ENCODE assay signal across 17 cellular contexts in genomic region chr2:84373391-84373790, GRCh38.
DNase-seq lines count a peak whose midpoint lies in the region; ATAC-seq and TF ChIP-seq lines count a peak whose summit lies in the region.
"Had no signal": no experiment of that assay in that cellular context is flagged by ENCODE, and none has a peak within 500 bp of the region (broad histone marks: within the 10 kb centered on the region; RNA-seq: fewer than 3 reads in every experiment).

No MANE protein-coding gene starts in this region.

- no peak overlapping the region for H3K9ac ChIP-seq in SK-N-SH

- H3K79me2 ChIP-seq in SK-N-SH (ENCODE audit: insufficient read depth): no peaks in the 10 kb centered on the region

- no peak overlapping the region for H3K4me3 Mint-ChIP-seq in endothelial cell (ENCODE audit: unreplicated experiment)
- H3K4me3 Mint-ChIP-seq: B cell had no signal

- TF ChIP-seq RAD21 in SK-N-SH (IDR thresholded peaks at IDR 0.05; ENCODE audit: low read length): no peak

- no peaks in the 10 kb centered on the region for H4K20me1 ChIP-seq in SK-N-SH (ENCODE audit: insufficient read depth)

- DNase-seq in SK-N-SH (no peak), NCI-H226 (peak; percentile 5), endothelial cell (ENCODE audit: low spot score) (no peak), left ventricle myocardium inferior (no peak), NCI-H1436 (lab: John Stamatoyannopoulos, UW) (no peak), omental fat pad (ENCODE audit: low spot score) (no peak)
- DNase-seq: 8988T; CD4-positive, CD25-positive, alpha-beta regulatory T cell; COR-L47; DMS 273 treated with DMSO at 0.1 percent for 48 hours; NCI-H1105; NCI-H1694; NCI-H345; NCI-H524 treated with DMSO at 0.1 percent for 48 hours had no signal

- no peaks in the 10 kb centered on the region for H3K9me3 ChIP-seq in SK-N-SH
- no peaks in the 10 kb centered on the region for H3K9me3 ChIP-seq in left ventricle myocardium inferior (replicated peaks)

- no peak for TF ChIP-seq EP300 in SK-N-SH (IDR thresholded peaks at IDR 0.05; ENCODE audit: borderline replicate concordance in 1 of 2, low read depth in 1 of 2, low read length in 1 of 2)

- H2AFZ ChIP-seq in SK-N-SH (ENCODE audit: low read depth): no peak overlapping the region

- no peaks in the 10 kb centered on the region for H3K9me2 ChIP-seq in SK-N-SH

- TF ChIP-seq CTCF in SK-N-SH (IDR thresholded peaks at IDR 0.05) (0 out of 2 replicates have a peak, but pooled peaks have one; percentile 14), endothelial cell (IDR thresholded peaks at IDR 0.05; ENCODE audit: unreplicated experiment) (peak; percentile 18), left ventricle myocardium inferior (IDR thresholded peaks at IDR 0.05; ENCODE audit: borderline replicate concordance) (no peak), omental fat pad (IDR thresholded peaks at IDR 0.05) (no peak)

- CTCF ChIA-PET in SK-N-SH (lab: Yijun Ruan, JAX): interaction anchor here (0.7 kb wide), 1 partner anchor 16 kb away, joined by 3 read pairs; no protein-coding TSS in a partner anchor

- H3F3A ChIP-seq in SK-N-SH (replicated peaks; ENCODE audit: insufficient read depth): no peaks in the 10 kb centered on the region

- H3K4me1 ChIP-seq in SK-N-SH (ENCODE audit: control insufficient read depth in 1 of 2, insufficient read depth in 2 of 2, low read depth in 1 of 2, low read length in 1 of 2) (no peaks in the 10 kb centered on the region), left ventricle myocardium inferior (no peaks in the 10 kb centered on the region)

- H3K27me3 ChIP-seq in SK-N-SH (ENCODE audit: insufficient read depth) (no peaks in the 10 kb centered on the region), left ventricle myocardium inferior (ENCODE audit: low read depth) (peaks cover 3% of the 10 kb centered on the region)

- POLR2A ChIA-PET in SK-N-SH (lab: Yijun Ruan, JAX): no interaction called here

- no peak overlapping the region for H3K27ac Mint-ChIP-seq in endothelial cell (ENCODE audit: unreplicated experiment)
- H3K27ac Mint-ChIP-seq: B cell; CD4-positive, CD25-positive, alpha-beta regulatory T cell had no signal

- H3K9me3 Mint-ChIP-seq in endothelial cell (ENCODE audit: unreplicated experiment): no peaks in the 10 kb centered on the region

- ATAC-seq in SK-N-SH treated with all-trans-retinoic acid at 6 μM for 48 hours (no peak), GM19035 (IDR thresholded peaks at IDR 0.05; ENCODE audit: unreplicated experiment) (no peak), omental fat pad (ENCODE audit: low FRiP score) (no peak)

- no peaks in the 10 kb centered on the region for H3K27me3 Mint-ChIP-seq in endothelial cell (ENCODE audit: unreplicated experiment)

- no peak overlapping the region for H3K4me2 ChIP-seq in SK-N-SH

- H3K36me3 ChIP-seq in SK-N-SH (replicated peaks in 1 of 2; ENCODE audit: control insufficient read depth in 1 of 2, insufficient read depth in 2 of 2, low read length in 1 of 2) (no peaks in the 10 kb centered on the region), left ventricle myocardium inferior (no peaks in the 10 kb centered on the region)

- intact Hi-C loops in left ventricle myocardium inferior (cut with micrococcal nuclease): no loop called here

- H3K4me3 ChIP-seq in SK-N-SH (ENCODE audit: low read depth in 2 of 2, low read length in 1 of 2) (no peak overlapping the region), left ventricle myocardium inferior (no peak overlapping the region)

- no peaks in the 10 kb centered on the region for H3K36me3 Mint-ChIP-seq in endothelial cell (ENCODE audit: low read depth, unreplicated experiment)
- H3K36me3 Mint-ChIP-seq: CD4-positive, CD25-positive, alpha-beta regulatory T cell had no signal

- WGBS in SK-N-SH (ENCODE audit: low lambda C conversion rate): 30% methylated on average over 2 of the region's 2 CpGs

- H3K4me1 Mint-ChIP-seq in endothelial cell (ENCODE audit: unreplicated experiment): no peaks in the 10 kb centered on the region
- H3K4me1 Mint-ChIP-seq: B cell; CD4-positive, CD25-positive, alpha-beta regulatory T cell had no signal

- H3K27ac ChIP-seq in SK-N-SH (ENCODE audit: low read depth in 2 of 2, low read length in 1 of 2) (no peak overlapping the region), left ventricle myocardium inferior (replicated peaks) (no peak overlapping the region)

TF ChIP-seq in SK-N-SH, 30 proteins besides CTCF, POLR2A, EP300 and RAD21 (continues in another document):
- TF ChIP-seq TEAD4 (IDR thresholded peaks at IDR 0.05; ENCODE audit: borderline replicate concordance, insufficient read depth) (no peak), NRF1 (IDR thresholded peaks at IDR 0.05; ENCODE audit: low read depth, low read length) (no peak), POLR2AphosphoS5 (IDR thresholded peaks at IDR 0.05; ENCODE audit: low read depth, low read length) (no peak), USF1 (IDR thresholded peaks at IDR 0.05; ENCODE audit: borderline replicate concordance, low read depth) (no peak), RFX5 (IDR thresholded peaks at IDR 0.05; ENCODE audit: low read length) (no peak), ELF1 (IDR thresholded peaks at IDR 0.05) (no peak), RXRA (IDR thresholded peaks at IDR 0.05; ENCODE audit: borderline replicate concordance, low read depth) (no peak), PBX3 (IDR thresholded peaks at IDR 0.05) (no peak), TAF1 (IDR thresholded peaks at IDR 0.05; ENCODE audit: borderline replicate concordance, low read depth, low read length) (no peak), MEF2A (IDR thresholded peaks at IDR 0.05; ENCODE audit: borderline replicate concordance, low read depth) (no peak)
- TF ChIP-seq, protein P1, sequence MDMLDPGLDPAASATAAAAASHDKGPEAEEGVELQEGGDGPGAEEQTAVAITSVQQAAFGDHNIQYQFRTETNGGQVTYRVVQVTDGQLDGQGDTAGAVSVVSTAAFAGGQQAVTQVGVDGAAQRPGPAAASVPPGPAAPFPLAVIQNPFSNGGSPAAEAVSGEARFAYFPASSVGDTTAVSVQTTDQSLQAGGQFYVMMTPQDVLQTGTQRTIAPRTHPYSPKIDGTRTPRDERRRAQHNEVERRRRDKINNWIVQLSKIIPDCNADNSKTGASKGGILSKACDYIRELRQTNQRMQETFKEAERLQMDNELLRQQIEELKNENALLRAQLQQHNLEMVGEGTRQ (IDR thresholded peaks at IDR 0.05; ENCODE audit: borderline replicate concordance, low read depth, low read length): no peak

TF ChIP-seq in SK-N-SH treated with all-trans-retinoic acid at 6 μM for 48 hours, 23 proteins besides CTCF, POLR2A, EP300 and RAD21 (continues in another document):
- no peak for TF ChIP-seq ISL1 (CRISPR knock-in tag; IDR thresholded peaks at IDR 0.05)
- TF ChIP-seq CREB5 (CRISPR knock-in tag; IDR thresholded peaks at IDR 0.05; ENCODE audit: low read depth): no peak
- no peak for TF ChIP-seq PATZ1 (CRISPR knock-in tag; IDR thresholded peaks at IDR 0.05; ENCODE audit: borderline replicate concordance)
- no peak for TF ChIP-seq TOX (CRISPR knock-in tag; IDR thresholded peaks at IDR 0.05; ENCODE audit: borderline replicate concordance)
- no peak for TF ChIP-seq CSDC2 (CRISPR knock-in tag; IDR thresholded peaks at IDR 0.05)
- no peak for TF ChIP-seq ZNF8 (CRISPR knock-in tag; IDR thresholded peaks at IDR 0.05)
- no peak for TF ChIP-seq ZNF70 (CRISPR knock-in tag; IDR thresholded peaks at IDR 0.05)
- no peak for TF ChIP-seq ZFP30 (CRISPR knock-in tag; IDR thresholded peaks at IDR 0.05)
- no peak for TF ChIP-seq ESRRG (CRISPR knock-in tag; IDR thresholded peaks at IDR 0.05)
- no peak for TF ChIP-seq CSRNP3 (CRISPR knock-in tag; IDR thresholded peaks at IDR 0.05)

Comparison
In these comparisons a context has a peak if more than half of its experiments do, and no peak if none do; other contexts are left out.
1. CTCF ChIP-seq: peak in SK-N-SH (single experiment) and endothelial cell (single experiment); none in left ventricle myocardium inferior (single experiment) and omental fat pad (0 of 3).